ENCODE assay signal across 1 cellular context in the genomic region with DNA sequence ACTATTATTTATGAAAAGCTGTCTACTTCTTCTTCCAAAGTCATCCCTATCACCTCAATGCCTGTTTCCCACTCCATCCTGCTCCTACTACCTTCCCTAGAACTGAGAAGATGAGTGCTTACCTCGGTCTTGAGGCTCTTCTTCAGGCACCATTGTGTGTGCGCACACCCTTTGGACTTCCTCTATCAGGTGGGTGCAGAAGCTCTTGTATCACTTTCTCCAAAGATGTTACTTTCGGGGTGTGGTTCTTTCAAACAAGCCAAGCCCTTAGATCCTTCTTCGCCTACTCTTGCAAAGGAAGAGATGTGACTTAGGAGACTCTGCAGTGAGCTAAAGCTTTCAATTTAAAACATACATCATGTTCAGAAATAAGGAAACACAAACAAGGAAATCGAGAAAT.
TF ChIP-seq lines count a peak whose summit lies in the region.

Gene CLEC4C (minus strand): TSS at position 180 of the 400 bp plus-strand sequence. CDS start 27 bp downstream, at position 153.

TF ChIP-seq in WTC11, 78 proteins besides CTCF, POLR2A, EP300 and RAD21 (continued from another document):
- TF ChIP-seq ZMAT4 (CRISPR knock-in tag; IDR thresholded peaks at IDR 0.05) = no peak
- no peak for TF ChIP-seq EMX1 (CRISPR knock-in tag; IDR thresholded peaks at IDR 0.05)
- TF ChIP-seq JAZF1 (CRISPR knock-in tag; IDR thresholded peaks at IDR 0.05) = no peak
- no peak for TF ChIP-seq IRF2 (CRISPR knock-in tag; IDR thresholded peaks at IDR 0.05; ENCODE audit: borderline replicate concordance, low read depth)
- no peak for TF ChIP-seq MYBL2 (CRISPR knock-in tag; IDR thresholded peaks at IDR 0.05)
- no peak for TF ChIP-seq ZNF396 (CRISPR knock-in tag; IDR thresholded peaks at IDR 0.05; ENCODE audit: borderline replicate concordance)
- TF ChIP-seq, protein P1, sequence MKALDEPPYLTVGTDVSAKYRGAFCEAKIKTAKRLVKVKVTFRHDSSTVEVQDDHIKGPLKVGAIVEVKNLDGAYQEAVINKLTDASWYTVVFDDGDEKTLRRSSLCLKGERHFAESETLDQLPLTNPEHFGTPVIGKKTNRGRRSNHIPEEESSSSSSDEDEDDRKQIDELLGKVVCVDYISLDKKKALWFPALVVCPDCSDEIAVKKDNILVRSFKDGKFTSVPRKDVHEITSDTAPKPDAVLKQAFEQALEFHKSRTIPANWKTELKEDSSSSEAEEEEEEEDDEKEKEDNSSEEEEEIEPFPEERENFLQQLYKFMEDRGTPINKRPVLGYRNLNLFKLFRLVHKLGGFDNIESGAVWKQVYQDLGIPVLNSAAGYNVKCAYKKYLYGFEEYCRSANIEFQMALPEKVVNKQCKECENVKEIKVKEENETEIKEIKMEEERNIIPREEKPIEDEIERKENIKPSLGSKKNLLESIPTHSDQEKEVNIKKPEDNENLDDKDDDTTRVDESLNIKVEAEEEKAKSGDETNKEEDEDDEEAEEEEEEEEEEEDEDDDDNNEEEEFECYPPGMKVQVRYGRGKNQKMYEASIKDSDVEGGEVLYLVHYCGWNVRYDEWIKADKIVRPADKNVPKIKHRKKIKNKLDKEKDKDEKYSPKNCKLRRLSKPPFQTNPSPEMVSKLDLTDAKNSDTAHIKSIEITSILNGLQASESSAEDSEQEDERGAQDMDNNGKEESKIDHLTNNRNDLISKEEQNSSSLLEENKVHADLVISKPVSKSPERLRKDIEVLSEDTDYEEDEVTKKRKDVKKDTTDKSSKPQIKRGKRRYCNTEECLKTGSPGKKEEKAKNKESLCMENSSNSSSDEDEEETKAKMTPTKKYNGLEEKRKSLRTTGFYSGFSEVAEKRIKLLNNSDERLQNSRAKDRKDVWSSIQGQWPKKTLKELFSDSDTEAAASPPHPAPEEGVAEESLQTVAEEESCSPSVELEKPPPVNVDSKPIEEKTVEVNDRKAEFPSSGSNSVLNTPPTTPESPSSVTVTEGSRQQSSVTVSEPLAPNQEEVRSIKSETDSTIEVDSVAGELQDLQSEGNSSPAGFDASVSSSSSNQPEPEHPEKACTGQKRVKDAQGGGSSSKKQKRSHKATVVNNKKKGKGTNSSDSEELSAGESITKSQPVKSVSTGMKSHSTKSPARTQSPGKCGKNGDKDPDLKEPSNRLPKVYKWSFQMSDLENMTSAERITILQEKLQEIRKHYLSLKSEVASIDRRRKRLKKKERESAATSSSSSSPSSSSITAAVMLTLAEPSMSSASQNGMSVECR (CRISPR knock-in tag; IDR thresholded peaks at IDR 0.05; ENCODE audit: borderline replicate concordance) = no peak
- TF ChIP-seq, protein P2, sequence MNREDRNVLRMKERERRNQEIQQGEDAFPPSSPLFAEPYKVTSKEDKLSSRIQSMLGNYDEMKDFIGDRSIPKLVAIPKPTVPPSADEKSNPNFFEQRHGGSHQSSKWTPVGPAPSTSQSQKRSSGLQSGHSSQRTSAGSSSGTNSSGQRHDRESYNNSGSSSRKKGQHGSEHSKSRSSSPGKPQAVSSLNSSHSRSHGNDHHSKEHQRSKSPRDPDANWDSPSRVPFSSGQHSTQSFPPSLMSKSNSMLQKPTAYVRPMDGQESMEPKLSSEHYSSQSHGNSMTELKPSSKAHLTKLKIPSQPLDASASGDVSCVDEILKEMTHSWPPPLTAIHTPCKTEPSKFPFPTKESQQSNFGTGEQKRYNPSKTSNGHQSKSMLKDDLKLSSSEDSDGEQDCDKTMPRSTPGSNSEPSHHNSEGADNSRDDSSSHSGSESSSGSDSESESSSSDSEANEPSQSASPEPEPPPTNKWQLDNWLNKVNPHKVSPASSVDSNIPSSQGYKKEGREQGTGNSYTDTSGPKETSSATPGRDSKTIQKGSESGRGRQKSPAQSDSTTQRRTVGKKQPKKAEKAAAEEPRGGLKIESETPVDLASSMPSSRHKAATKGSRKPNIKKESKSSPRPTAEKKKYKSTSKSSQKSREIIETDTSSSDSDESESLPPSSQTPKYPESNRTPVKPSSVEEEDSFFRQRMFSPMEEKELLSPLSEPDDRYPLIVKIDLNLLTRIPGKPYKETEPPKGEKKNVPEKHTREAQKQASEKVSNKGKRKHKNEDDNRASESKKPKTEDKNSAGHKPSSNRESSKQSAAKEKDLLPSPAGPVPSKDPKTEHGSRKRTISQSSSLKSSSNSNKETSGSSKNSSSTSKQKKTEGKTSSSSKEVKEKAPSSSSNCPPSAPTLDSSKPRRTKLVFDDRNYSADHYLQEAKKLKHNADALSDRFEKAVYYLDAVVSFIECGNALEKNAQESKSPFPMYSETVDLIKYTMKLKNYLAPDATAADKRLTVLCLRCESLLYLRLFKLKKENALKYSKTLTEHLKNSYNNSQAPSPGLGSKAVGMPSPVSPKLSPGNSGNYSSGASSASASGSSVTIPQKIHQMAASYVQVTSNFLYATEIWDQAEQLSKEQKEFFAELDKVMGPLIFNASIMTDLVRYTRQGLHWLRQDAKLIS (CRISPR knock-in tag; IDR thresholded peaks at IDR 0.05; ENCODE audit: borderline replicate concordance) = no peak
- TF ChIP-seq NR1H2 (CRISPR knock-in tag; IDR thresholded peaks at IDR 0.05) = no peak
- TF ChIP-seq ZNF671 (CRISPR knock-in tag; IDR thresholded peaks at IDR 0.05) = no peak
